Comparison of ENCODE assay signal across 9 cellular contexts in the genomic region with DNA sequence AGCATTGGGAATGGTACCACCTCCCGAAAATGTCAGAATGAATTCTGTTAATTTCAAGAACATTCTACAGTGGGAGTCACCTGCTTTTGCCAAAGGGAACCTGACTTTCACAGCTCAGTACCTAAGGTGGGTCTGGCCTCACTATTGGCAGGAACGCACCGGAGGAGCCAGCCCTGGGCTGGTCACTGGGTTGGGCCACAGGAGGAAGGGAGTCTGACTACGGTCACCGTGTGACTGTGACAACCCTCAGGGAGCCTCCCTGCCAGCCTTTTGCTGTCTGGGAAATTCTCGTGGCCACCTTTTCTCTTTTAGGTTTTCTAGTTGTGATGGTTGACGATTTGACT. TPM values are rescaled to one million over a fixed set of nuclear protein-coding genes. Genes with fewer than 3 reads are reported as not detected.
A peak's percentile ranks its signal among the peaks of the same experiment; 100 is the strongest.
DNase-seq lines count a peak whose midpoint lies in the region; ATAC-seq and TF ChIP-seq lines count a peak whose summit lies in the region.
"Had no signal": no experiment of that assay in that cellular context is flagged by ENCODE, and none has a peak within 500 bp of the region (broad histone marks: within the 10 kb centered on the region; RNA-seq: fewer than 3 reads in every experiment).

No MANE protein-coding gene starts in this region.

- H3K4me1 ChIP-seq in parathyroid adenoma: peaks cover 6% of the 10 kb centered on the region
- no peaks in the 10 kb centered on the region for H3K4me1 ChIP-seq in testis

- H3K27ac ChIP-seq in parathyroid adenoma (peak overlapping the region; percentile 15), testis (no peak overlapping the region)

- H3K27me3 Mint-ChIP-seq in activated CD8-positive, alpha-beta T cell treated with anti-CD3 and anti-CD28 coated beads, Interleukin-2, amount 10 ng/mL, durations not matched to agents 7 days and 5 days (ENCODE audit: low read depth): no peaks in the 10 kb centered on the region

- H2AFZ ChIP-seq in parathyroid adenoma: peak overlapping the region; percentile 50

- H3K9me3 Mint-ChIP-seq in activated CD8-positive, alpha-beta T cell treated with anti-CD3 and anti-CD28 coated beads, Interleukin-2, amount 10 ng/mL, durations not matched to agents 7 days and 5 days (ENCODE audit: insufficient read depth): no peaks in the 10 kb centered on the region

- H3K36me3 Mint-ChIP-seq in activated CD8-positive, alpha-beta T cell treated with anti-CD3 and anti-CD28 coated beads, Interleukin-2, amount 10 ng/mL, durations not matched to agents 7 days and 5 days (ENCODE audit: low read depth): peaks cover 70% of the 10 kb centered on the region

- H3K36me3 ChIP-seq in parathyroid adenoma (ENCODE audit: control insufficient read depth, insufficient read depth, low read length): no peaks in the 10 kb centered on the region
- H3K36me3 ChIP-seq in testis (ENCODE audit: low read depth, missing control alignments): no peaks in the 10 kb centered on the region

- no peak for DNase-seq in activated CD8-positive, alpha-beta T cell treated with anti-CD3 and anti-CD28 coated beads, Interleukin-2, amount 10 ng/mL, durations not matched to agents 7 days and 5 days
- DNase-seq in NOMO-1 (lab: John Stamatoyannopoulos, UW; ENCODE audit: unreplicated experiment in 2 of 2) (no peak), NK-92 (lab: John Stamatoyannopoulos, UW; ENCODE audit: unreplicated experiment) (no peak), sciatic nerve (ENCODE audit: low spot score) (no peak), testis (no peak)
- DNase-seq: NCI-H1048 had no signal

- TF ChIP-seq POLR2A in testis (IDR thresholded peaks at IDR 0.05): no peak

- 77 to 97% methylated on average over 7 of the region's 7 CpGs for WGBS in testis, 2 donors

- TF ChIP-seq CTCF in parathyroid adenoma (IDR thresholded peaks at IDR 0.05): no peak
- no peak for TF ChIP-seq CTCF in testis (IDR thresholded peaks at IDR 0.05)

- no peak overlapping the region for H3K4me3 ChIP-seq in parathyroid adenoma (ENCODE audit: low read depth, low read length)
- no peak overlapping the region for H3K4me3 ChIP-seq in testis

- POLR2A ChIA-PET in activated CD8-positive, alpha-beta T cell treated with anti-CD3 and anti-CD28 coated beads, Interleukin-2, amount 10 ng/mL, durations not matched to agents 7 days and 5 days (lab: Charles Lee): no interaction called here

- H3K27me3 ChIP-seq in parathyroid adenoma (ENCODE audit: control insufficient read depth, insufficient read depth, low read length): no peaks in the 10 kb centered on the region
- no peaks in the 10 kb centered on the region for H3K27me3 ChIP-seq in testis

- peak; percentile 18 for ATAC-seq in GM18909 (IDR thresholded peaks at IDR 0.05; ENCODE audit: poor library complexity, unreplicated experiment)
- peak; percentile 2 for ATAC-seq in HG02759 (IDR thresholded peaks at IDR 0.05; ENCODE audit: unreplicated experiment)
- no peak for ATAC-seq in activated CD8-positive, alpha-beta T cell treated with anti-CD3 and anti-CD28 coated beads, Interleukin-2, amount 10 ng/mL, durations not matched to agents 7 days and 5 days
- no peak for ATAC-seq in sciatic nerve

- no peak overlapping the region for H3K4me2 ChIP-seq in parathyroid adenoma (ENCODE audit: low read length)

- H3K9ac ChIP-seq in parathyroid adenoma: no peak overlapping the region

- H3K79me2 ChIP-seq in parathyroid adenoma: no peaks in the 10 kb centered on the region

- H3K4me3 Mint-ChIP-seq in activated CD8-positive, alpha-beta T cell treated with anti-CD3 and anti-CD28 coated beads, Interleukin-2, amount 10 ng/mL, durations not matched to agents 7 days and 5 days: peak overlapping the region; percentile 96

- H3K4me1 Mint-ChIP-seq in activated CD8-positive, alpha-beta T cell treated with anti-CD3 and anti-CD28 coated beads, Interleukin-2, amount 10 ng/mL, durations not matched to agents 7 days and 5 days (ENCODE audit: low read depth): peaks cover 55% of the 10 kb centered on the region

- CTCF ChIA-PET in activated CD8-positive, alpha-beta T cell treated with anti-CD3 and anti-CD28 coated beads, Interleukin-2, amount 10 ng/mL, durations not matched to agents 7 days and 5 days (lab: Charles Lee): interaction anchor here (1.0 to 1.5 kb wide), 4 partner anchors 32 to 211 kb away, joined by 3 to 4 read pairs (median 4); a partner anchor contains a TSS

- H3K9me3 ChIP-seq in parathyroid adenoma (ENCODE audit: control insufficient read depth, low read length) (no peaks in the 10 kb centered on the region), testis (no peaks in the 10 kb centered on the region)

- intact Hi-C loops in sciatic nerve (cut with DNase I): no loop called here
- intact Hi-C loops in testis (cut with DNase I; ENCODE audit: low total_unique reads): no loop called here

- H3K27ac Mint-ChIP-seq in activated CD8-positive, alpha-beta T cell treated with anti-CD3 and anti-CD28 coated beads, Interleukin-2, amount 10 ng/mL, durations not matched to agents 7 days and 5 days: peak overlapping the region; percentile 72

RNA-seq across cellular contexts. Expression of a gene that starts 2.2 kb away (rescaled TPM):
- 10 to 100 TPM; 37.1 to 44.2 TPM for total RNA-seq in activated CD8-positive, alpha-beta T cell treated with anti-CD3 and anti-CD28 coated beads, Interleukin-2, amount 10 ng/mL, durations not matched to agents 7 days and 5 days
- total RNA-seq in sciatic nerve (25.5 TPM), testis (10 to 100 TPM; 14.3 to 19.3 TPM)
- polyA plus RNA-seq in testis (ENCODE audit: insufficient read depth, low read depth, low replicate concordance): 14.4 TPM

RNA-seq across cellular contexts. Expression of a gene that starts 38.6 kb away (rescaled TPM):
- total RNA-seq in activated CD8-positive, alpha-beta T cell treated with anti-CD3 and anti-CD28 coated beads, Interleukin-2, amount 10 ng/mL, durations not matched to agents 7 days and 5 days: 10 to 100 TPM; 54.6 to 62.4 TPM
- total RNA-seq in sciatic nerve: 43.3 TPM
- 10 to 100 TPM in 1 of 2 donors, 1 to 10 TPM in 1; 8.6 to 13.1 TPM for total RNA-seq in testis
- 10.7 TPM for polyA plus RNA-seq in testis (ENCODE audit: insufficient read depth, low read depth, low replicate concordance)

RNA-seq across cellular contexts. Expression of a gene that starts 56.4 kb away (rescaled TPM):
- 10 to 100 TPM; 32.5 to 35.4 TPM for total RNA-seq in activated CD8-positive, alpha-beta T cell treated with anti-CD3 and anti-CD28 coated beads, Interleukin-2, amount 10 ng/mL, durations not matched to agents 7 days and 5 days
- total RNA-seq in sciatic nerve: 61.7 TPM
- 10 to 100 TPM; 22.8 to 25.0 TPM for total RNA-seq in testis
- 22.1 TPM for polyA plus RNA-seq in testis (ENCODE audit: insufficient read depth, low read depth, low replicate concordance)

Comparison
In these comparisons a context has a peak if more than half of its experiments do, and no peak if none do; other contexts are left out.
1. ATAC-seq: peak in GM18909 (single experiment) and HG02759 (single experiment); none in activated CD8-positive, alpha-beta T cell treated with anti-CD3 and anti-CD28 coated beads, Interleukin-2, amount 10 ng/mL, durations not matched to agents 7 days and 5 days (single experiment) and sciatic nerve (single experiment).